Comparison of ENCODE assay signal across 1 cellular context in the genomic region with DNA sequence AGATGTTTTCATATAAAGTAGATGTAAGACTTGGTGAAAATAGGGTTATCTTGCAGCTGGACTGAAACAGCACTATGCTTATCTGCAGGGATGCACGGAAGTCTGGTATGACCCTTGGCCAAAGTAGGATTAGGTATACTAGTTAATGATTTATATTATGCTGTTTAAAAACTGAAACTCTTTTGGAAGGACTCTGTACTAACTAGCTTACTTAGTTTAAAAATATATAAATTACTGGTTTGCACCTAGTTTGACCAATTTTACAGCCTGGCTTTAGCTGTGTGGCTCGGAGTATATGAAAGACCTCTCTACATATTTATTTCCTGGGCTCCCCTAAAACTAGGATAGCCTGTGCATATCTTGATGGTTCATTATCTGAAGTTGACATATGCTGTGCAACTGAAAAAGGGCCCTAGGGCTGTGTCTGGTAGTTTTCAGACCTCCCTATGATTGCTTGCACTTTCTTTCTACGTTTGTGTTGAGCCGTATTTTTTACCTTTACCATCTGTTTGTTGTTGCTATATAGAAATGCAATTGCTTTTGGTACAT.
TF ChIP-seq lines count a peak whose summit lies in the region.

No MANE protein-coding gene starts in this region.

TF ChIP-seq in HepG2, 621 proteins besides CTCF, POLR2A, EP300 and RAD21 (continued from another document and continues in another):
- TF ChIP-seq, protein P1, sequence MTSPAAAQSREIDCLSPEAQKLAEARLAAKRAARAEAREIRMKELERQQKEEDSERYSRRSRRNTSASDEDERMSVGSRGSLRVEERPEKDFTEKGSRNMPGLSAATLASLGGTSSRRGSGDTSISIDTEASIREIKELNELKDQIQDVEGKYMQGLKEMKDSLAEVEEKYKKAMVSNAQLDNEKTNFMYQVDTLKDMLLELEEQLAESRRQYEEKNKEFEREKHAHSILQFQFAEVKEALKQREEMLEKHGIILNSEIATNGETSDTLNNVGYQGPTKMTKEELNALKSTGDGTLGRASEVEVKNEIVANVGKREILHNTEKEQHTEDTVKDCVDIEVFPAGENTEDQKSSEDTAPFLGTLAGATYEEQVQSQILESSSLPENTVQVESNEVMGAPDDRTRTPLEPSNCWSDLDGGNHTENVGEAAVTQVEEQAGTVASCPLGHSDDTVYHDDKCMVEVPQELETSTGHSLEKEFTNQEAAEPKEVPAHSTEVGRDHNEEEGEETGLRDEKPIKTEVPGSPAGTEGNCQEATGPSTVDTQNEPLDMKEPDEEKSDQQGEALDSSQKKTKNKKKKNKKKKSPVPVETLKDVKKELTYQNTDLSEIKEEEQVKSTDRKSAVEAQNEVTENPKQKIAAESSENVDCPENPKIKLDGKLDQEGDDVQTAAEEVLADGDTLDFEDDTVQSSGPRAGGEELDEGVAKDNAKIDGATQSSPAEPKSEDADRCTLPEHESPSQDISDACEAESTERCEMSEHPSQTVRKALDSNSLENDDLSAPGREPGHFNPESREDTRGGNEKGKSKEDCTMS (CRISPR knock-in tag; conservative IDR thresholded peaks at IDR 0.05), result no peak
- TF ChIP-seq, protein P2, sequence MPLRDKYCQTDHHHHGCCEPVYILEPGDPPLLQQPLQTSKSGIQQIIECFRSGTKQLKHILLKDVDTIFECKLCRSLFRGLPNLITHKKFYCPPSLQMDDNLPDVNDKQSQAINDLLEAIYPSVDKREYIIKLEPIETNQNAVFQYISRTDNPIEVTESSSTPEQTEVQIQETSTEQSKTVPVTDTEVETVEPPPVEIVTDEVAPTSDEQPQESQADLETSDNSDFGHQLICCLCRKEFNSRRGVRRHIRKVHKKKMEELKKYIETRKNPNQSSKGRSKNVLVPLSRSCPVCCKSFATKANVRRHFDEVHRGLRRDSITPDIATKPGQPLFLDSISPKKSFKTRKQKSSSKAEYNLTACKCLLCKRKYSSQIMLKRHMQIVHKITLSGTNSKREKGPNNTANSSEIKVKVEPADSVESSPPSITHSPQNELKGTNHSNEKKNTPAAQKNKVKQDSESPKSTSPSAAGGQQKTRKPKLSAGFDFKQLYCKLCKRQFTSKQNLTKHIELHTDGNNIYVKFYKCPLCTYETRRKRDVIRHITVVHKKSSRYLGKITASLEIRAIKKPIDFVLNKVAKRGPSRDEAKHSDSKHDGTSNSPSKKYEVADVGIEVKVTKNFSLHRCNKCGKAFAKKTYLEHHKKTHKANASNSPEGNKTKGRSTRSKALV (CRISPR knock-in tag; IDR thresholded peaks at IDR 0.05), result no peak
- TF ChIP-seq, protein P3, sequence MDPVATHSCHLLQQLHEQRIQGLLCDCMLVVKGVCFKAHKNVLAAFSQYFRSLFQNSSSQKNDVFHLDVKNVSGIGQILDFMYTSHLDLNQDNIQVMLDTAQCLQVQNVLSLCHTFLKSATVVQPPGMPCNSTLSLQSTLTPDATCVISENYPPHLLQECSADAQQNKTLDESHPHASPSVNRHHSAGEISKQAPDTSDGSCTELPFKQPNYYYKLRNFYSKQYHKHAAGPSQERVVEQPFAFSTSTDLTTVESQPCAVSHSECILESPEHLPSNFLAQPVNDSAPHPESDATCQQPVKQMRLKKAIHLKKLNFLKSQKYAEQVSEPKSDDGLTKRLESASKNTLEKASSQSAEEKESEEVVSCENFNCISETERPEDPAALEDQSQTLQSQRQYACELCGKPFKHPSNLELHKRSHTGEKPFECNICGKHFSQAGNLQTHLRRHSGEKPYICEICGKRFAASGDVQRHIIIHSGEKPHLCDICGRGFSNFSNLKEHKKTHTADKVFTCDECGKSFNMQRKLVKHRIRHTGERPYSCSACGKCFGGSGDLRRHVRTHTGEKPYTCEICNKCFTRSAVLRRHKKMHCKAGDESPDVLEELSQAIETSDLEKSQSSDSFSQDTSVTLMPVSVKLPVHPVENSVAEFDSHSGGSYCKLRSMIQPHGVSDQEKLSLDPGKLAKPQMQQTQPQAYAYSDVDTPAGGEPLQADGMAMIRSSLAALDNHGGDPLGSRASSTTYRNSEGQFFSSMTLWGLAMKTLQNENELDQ (CRISPR knock-in tag; IDR thresholded peaks at IDR 0.05; ENCODE audit: borderline replicate concordance), result no peak
- no peak for TF ChIP-seq ZNF232 (CRISPR knock-in tag; IDR thresholded peaks at IDR 0.05; ENCODE audit: borderline replicate concordance)
- TF ChIP-seq ZNF207 (IDR thresholded peaks at IDR 0.05; ENCODE audit: borderline replicate concordance), result no peak
- TF ChIP-seq, protein P4, sequence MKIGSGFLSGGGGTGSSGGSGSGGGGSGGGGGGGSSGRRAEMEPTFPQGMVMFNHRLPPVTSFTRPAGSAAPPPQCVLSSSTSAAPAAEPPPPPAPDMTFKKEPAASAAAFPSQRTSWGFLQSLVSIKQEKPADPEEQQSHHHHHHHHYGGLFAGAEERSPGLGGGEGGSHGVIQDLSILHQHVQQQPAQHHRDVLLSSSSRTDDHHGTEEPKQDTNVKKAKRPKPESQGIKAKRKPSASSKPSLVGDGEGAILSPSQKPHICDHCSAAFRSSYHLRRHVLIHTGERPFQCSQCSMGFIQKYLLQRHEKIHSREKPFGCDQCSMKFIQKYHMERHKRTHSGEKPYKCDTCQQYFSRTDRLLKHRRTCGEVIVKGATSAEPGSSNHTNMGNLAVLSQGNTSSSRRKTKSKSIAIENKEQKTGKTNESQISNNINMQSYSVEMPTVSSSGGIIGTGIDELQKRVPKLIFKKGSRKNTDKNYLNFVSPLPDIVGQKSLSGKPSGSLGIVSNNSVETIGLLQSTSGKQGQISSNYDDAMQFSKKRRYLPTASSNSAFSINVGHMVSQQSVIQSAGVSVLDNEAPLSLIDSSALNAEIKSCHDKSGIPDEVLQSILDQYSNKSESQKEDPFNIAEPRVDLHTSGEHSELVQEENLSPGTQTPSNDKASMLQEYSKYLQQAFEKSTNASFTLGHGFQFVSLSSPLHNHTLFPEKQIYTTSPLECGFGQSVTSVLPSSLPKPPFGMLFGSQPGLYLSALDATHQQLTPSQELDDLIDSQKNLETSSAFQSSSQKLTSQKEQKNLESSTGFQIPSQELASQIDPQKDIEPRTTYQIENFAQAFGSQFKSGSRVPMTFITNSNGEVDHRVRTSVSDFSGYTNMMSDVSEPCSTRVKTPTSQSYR (CRISPR knock-in tag; IDR thresholded peaks at IDR 0.05; ENCODE audit: borderline replicate concordance), result no peak
- no peak for TF ChIP-seq ZNF253 (CRISPR knock-in tag; IDR thresholded peaks at IDR 0.05; ENCODE audit: borderline replicate concordance)
- TF ChIP-seq ZFYVE20 (CRISPR knock-in tag; IDR thresholded peaks at IDR 0.05; ENCODE audit: borderline replicate concordance, low read depth), result no peak
- 0 out of 2 replicates have a peak, but pooled peaks have one; percentile 19 for TF ChIP-seq PITX1 (CRISPR knock-in tag; IDR thresholded peaks at IDR 0.05)
- TF ChIP-seq ZNF33A (CRISPR knock-in tag; IDR thresholded peaks at IDR 0.05; ENCODE audit: borderline replicate concordance), result no peak
- TF ChIP-seq ZNF354B (CRISPR knock-in tag; IDR thresholded peaks at IDR 0.05), result no peak
- TF ChIP-seq, protein P5, sequence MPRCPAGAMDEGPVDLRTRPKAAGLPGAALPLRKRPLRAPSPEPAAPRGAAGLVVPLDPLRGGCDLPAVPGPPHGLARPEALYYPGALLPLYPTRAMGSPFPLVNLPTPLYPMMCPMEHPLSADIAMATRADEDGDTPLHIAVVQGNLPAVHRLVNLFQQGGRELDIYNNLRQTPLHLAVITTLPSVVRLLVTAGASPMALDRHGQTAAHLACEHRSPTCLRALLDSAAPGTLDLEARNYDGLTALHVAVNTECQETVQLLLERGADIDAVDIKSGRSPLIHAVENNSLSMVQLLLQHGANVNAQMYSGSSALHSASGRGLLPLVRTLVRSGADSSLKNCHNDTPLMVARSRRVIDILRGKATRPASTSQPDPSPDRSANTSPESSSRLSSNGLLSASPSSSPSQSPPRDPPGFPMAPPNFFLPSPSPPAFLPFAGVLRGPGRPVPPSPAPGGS (CRISPR knock-in tag; IDR thresholded peaks at IDR 0.05), result no peak
- no peak for TF ChIP-seq FOXM1 (CRISPR knock-in tag; IDR thresholded peaks at IDR 0.05)
- TF ChIP-seq SALL1 (CRISPR knock-in tag; IDR thresholded peaks at IDR 0.05), result no peak
- TF ChIP-seq, protein P6, sequence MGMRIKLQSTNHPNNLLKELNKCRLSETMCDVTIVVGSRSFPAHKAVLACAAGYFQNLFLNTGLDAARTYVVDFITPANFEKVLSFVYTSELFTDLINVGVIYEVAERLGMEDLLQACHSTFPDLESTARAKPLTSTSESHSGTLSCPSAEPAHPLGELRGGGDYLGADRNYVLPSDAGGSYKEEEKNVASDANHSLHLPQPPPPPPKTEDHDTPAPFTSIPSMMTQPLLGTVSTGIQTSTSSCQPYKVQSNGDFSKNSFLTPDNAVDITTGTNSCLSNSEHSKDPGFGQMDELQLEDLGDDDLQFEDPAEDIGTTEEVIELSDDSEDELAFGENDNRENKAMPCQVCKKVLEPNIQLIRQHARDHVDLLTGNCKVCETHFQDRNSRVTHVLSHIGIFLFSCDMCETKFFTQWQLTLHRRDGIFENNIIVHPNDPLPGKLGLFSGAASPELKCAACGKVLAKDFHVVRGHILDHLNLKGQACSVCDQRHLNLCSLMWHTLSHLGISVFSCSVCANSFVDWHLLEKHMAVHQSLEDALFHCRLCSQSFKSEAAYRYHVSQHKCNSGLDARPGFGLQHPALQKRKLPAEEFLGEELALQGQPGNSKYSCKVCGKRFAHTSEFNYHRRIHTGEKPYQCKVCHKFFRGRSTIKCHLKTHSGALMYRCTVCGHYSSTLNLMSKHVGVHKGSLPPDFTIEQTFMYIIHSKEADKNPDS (CRISPR knock-in tag; IDR thresholded peaks at IDR 0.05), result no peak
- no peak for TF ChIP-seq ZFY (CRISPR knock-in tag; IDR thresholded peaks at IDR 0.05)
- TF ChIP-seq, protein P7, sequence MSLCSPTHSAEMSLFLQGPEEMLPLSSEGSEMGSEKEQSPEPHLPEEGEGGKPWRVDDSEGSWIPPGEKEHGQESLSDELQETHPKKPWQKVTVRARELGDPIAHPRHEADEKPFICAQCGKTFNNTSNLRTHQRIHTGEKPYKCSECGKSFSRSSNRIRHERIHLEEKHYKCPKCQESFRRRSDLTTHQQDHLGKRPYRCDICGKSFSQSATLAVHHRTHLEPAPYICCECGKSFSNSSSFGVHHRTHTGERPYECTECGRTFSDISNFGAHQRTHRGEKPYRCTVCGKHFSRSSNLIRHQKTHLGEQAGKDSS (CRISPR knock-in tag; IDR thresholded peaks at IDR 0.05; ENCODE audit: borderline replicate concordance, low read depth), result no peak
- no peak for TF ChIP-seq FOXC1 (CRISPR knock-in tag; IDR thresholded peaks at IDR 0.05; ENCODE audit: borderline replicate concordance)
- 0 out of 2 replicates have a peak, but pooled peaks have one; percentile 36 for TF ChIP-seq RXRB (CRISPR knock-in tag; IDR thresholded peaks at IDR 0.05; ENCODE audit: borderline replicate concordance)
- TF ChIP-seq MIER3 (CRISPR knock-in tag; IDR thresholded peaks at IDR 0.05; ENCODE audit: borderline replicate concordance), result no peak
- TF ChIP-seq HNF4G (IDR thresholded peaks at IDR 0.05; ENCODE audit: borderline replicate concordance, low read depth, low read length), result peak; percentile 24; the same call in 1 of the 2 replicates
- TF ChIP-seq HNF4G (CRISPR knock-in tag; IDR thresholded peaks at IDR 0.05; ENCODE audit: borderline replicate concordance, low read depth), result no peak
- peak; percentile 69 for TF ChIP-seq ASH2L (IDR thresholded peaks at IDR 0.05; ENCODE audit: insufficient read length, low read depth, low read length)
- no peak for TF ChIP-seq ZNF510 (CRISPR knock-in tag; IDR thresholded peaks at IDR 0.05; ENCODE audit: low read depth)
- TF ChIP-seq, protein P8, sequence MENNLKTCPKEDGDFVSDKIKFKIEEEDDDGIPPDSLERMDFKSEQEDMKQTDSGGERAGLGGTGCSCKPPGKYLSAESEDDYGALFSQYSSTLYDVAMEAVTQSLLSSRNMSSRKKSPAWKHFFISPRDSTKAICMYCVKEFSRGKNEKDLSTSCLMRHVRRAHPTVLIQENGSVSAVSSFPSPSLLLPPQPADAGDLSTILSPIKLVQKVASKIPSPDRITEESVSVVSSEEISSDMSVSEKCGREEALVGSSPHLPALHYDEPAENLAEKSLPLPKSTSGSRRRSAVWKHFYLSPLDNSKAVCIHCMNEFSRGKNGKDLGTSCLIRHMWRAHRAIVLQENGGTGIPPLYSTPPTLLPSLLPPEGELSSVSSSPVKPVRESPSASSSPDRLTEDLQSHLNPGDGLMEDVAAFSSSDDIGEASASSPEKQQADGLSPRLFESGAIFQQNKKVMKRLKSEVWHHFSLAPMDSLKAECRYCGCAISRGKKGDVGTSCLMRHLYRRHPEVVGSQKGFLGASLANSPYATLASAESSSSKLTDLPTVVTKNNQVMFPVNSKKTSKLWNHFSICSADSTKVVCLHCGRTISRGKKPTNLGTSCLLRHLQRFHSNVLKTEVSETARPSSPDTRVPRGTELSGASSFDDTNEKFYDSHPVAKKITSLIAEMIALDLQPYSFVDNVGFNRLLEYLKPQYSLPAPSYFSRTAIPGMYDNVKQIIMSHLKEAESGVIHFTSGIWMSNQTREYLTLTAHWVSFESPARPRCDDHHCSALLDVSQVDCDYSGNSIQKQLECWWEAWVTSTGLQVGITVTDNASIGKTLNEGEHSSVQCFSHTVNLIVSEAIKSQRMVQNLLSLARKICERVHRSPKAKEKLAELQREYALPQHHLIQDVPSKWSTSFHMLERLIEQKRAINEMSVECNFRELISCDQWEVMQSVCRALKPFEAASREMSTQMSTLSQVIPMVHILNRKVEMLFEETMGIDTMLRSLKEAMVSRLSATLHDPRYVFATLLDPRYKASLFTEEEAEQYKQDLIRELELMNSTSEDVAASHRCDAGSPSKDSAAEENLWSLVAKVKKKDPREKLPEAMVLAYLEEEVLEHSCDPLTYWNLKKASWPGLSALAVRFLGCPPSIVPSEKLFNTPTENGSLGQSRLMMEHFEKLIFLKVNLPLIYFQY (CRISPR knock-in tag; IDR thresholded peaks at IDR 0.05; ENCODE audit: borderline replicate concordance), result no peak
- no peak for TF ChIP-seq CBX1 (IDR thresholded peaks at IDR 0.05; ENCODE audit: low read depth)
- TF ChIP-seq ZNF781 (CRISPR knock-in tag; IDR thresholded peaks at IDR 0.05; ENCODE audit: borderline replicate concordance, not compliant biosample characterization), result no peak
- TF ChIP-seq TAF1 (CRISPR knock-in tag; IDR thresholded peaks at IDR 0.05), result no peak
- TF ChIP-seq ZNF672 (CRISPR knock-in tag; IDR thresholded peaks at IDR 0.05), result no peak
- TF ChIP-seq CAMTA2 (CRISPR knock-in tag; IDR thresholded peaks at IDR 0.05; ENCODE audit: borderline replicate concordance), result no peak
- no peak for TF ChIP-seq KDM1A (CRISPR knock-in tag; IDR thresholded peaks at IDR 0.05)
- TF ChIP-seq, protein P9, sequence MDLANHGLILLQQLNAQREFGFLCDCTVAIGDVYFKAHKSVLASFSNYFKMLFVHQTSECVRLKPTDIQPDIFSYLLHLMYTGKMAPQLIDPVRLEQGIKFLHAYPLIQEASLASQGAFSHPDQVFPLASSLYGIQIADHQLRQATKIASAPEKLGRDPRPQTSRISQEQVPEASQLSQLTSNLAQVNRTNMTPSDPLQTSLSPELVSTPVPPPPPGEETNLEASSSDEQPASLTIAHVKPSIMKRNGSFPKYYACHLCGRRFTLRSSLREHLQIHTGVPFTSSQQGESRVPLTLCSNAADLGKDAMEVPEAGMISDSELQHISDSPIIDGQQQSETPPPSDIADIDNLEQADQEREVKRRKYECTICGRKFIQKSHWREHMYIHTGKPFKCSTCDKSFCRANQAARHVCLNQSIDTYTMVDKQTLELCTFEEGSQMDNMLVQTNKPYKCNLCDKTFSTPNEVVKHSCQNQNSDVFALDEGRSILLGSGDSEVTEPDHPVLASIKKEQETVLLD (CRISPR knock-in tag; IDR thresholded peaks at IDR 0.05; ENCODE audit: low read depth), result no peak
- TF ChIP-seq ZKSCAN5 (CRISPR knock-in tag; IDR thresholded peaks at IDR 0.05), result no peak
- TF ChIP-seq ZBTB7B (CRISPR knock-in tag; IDR thresholded peaks at IDR 0.05), result no peak
- TF ChIP-seq KAT7 (CRISPR knock-in tag; IDR thresholded peaks at IDR 0.05; ENCODE audit: borderline replicate concordance), result no peak
- no peak for TF ChIP-seq MAZ (IDR thresholded peaks at IDR 0.05; ENCODE audit: borderline replicate concordance, low read depth, low read length)
- no peak for TF ChIP-seq MAZ (CRISPR knock-in tag; IDR thresholded peaks at IDR 0.05; ENCODE audit: low read depth)
- no peak for TF ChIP-seq HMG20A (CRISPR knock-in tag; IDR thresholded peaks at IDR 0.05; ENCODE audit: borderline replicate concordance)
- TF ChIP-seq ZNF652 (CRISPR knock-in tag; IDR thresholded peaks at IDR 0.05; ENCODE audit: borderline replicate concordance, low read depth), result no peak
